8 cellular contexts compared by ENCODE assay signal in genomic region chr1:177355575-177355974, GRCh38.
A peak's percentile ranks its signal among the peaks of the same experiment; 100 is the strongest.
DNase-seq lines count a peak whose midpoint lies in the region; ATAC-seq and TF ChIP-seq lines count a peak whose summit lies in the region.

No MANE protein-coding gene starts in this region.

- H3K4me1 Mint-ChIP-seq in CD14-positive monocyte = no peaks in the 10 kb centered on the region

- no peak for TF ChIP-seq CTCF in CD14-positive monocyte (IDR thresholded peaks at IDR 0.05)

- no peaks in the 10 kb centered on the region for H3K27me3 Mint-ChIP-seq in CD14-positive monocyte (ENCODE audit: low read depth in 3 of 3)

- no peak overlapping the region for H3K4me3 Mint-ChIP-seq in CD14-positive monocyte

- ATAC-seq in GM18858 (IDR thresholded peaks at IDR 0.05; ENCODE audit: unreplicated experiment) = no peak

- intact Hi-C loops in CD14-positive monocyte (cut with micrococcal nuclease) = no loop called here

- H3K9me3 Mint-ChIP-seq in CD14-positive monocyte = peaks cover 0 to 3% (median 0%) of the 10 kb centered on the region in 7 donors

- DNase-seq in GM04503 (ENCODE audit: low read depth) (peak; percentile 4), HuH-7 (ENCODE audit: low spot score) (peak; percentile 23), dedifferentiated amniotic fluid mesenchymal stem cell (ENCODE audit: extremely low spot score) (peak; percentile 26), nucleus accumbens (lab: John Stamatoyannopoulos, UW) (peak in 34 of 56 donors; percentile 0 to 59 (median 18)), NCI-H2196 treated with DMSO at 0.1 percent for 48 hours (lab: John Stamatoyannopoulos, UW; ENCODE audit: unreplicated experiment) (no peak), CD14-positive monocyte (ENCODE audit: low spot score) (no peak)
- DNase-seq in activated naive CD4-positive, alpha-beta T cell treated with anti-CD3 and anti-CD28 coated beads, Interleukin-2, amount 50 U/mL, for 16 hours = no peak

- H3K36me3 Mint-ChIP-seq in CD14-positive monocyte = no peaks in the 10 kb centered on the region

- no peak overlapping the region for H3K27ac Mint-ChIP-seq in CD14-positive monocyte

Comparison
In these comparisons a context has a peak if more than half of its experiments do, and no peak if none do; other contexts are left out.
1. DNase-seq: peak in GM04503 (single experiment), HuH-7 (single experiment), dedifferentiated amniotic fluid mesenchymal stem cell (single experiment) and nucleus accumbens (34 of 56); none in activated naive CD4-positive, alpha-beta T cell treated with anti-CD3 and anti-CD28 coated beads, Interleukin-2, amount 50 U/mL, for 16 hours (single experiment), NCI-H2196 treated with DMSO at 0.1 percent for 48 hours (single experiment) and CD14-positive monocyte (single experiment).